In the genomic region with DNA sequence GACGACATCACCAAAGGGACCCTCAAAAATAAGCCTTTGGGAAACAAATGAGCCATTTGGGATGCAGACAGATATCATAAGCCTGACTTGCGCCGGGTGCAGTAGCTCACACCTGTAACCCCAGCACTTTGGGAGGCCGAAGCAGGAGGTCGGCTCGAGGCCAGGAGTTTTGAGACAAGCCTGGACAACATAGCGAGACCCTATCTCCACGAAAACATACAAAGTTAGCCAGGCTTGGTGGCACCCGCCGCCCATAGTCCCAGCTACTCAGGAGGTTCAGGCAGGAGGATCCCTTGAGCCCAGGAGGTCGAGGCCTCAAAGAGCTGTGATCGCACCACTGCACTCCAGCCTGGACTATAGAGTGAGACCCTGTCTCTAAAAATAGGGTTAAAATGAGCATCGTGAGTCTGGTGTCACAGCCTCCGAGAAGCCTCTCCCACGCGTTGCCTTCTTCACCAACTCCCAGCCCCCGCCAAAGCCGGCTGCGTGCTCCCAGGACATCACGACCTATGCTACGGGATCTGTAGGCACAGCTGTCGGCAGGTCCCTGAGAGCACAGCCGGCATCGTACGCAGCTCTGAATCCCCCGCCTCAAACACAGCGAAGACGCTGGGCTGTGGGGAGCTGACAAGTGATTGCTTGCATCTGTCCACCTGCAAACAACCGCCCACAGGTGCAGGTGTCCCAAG, we compare ENCODE assay signal across 1 cellular context.
TF ChIP-seq lines count a peak whose summit lies in the region.

No MANE protein-coding gene starts in this region.

TF ChIP-seq in IMR-90, 13 proteins besides CTCF, POLR2A, EP300 and RAD21 (continued from another document):
- TF ChIP-seq, protein P1, sequence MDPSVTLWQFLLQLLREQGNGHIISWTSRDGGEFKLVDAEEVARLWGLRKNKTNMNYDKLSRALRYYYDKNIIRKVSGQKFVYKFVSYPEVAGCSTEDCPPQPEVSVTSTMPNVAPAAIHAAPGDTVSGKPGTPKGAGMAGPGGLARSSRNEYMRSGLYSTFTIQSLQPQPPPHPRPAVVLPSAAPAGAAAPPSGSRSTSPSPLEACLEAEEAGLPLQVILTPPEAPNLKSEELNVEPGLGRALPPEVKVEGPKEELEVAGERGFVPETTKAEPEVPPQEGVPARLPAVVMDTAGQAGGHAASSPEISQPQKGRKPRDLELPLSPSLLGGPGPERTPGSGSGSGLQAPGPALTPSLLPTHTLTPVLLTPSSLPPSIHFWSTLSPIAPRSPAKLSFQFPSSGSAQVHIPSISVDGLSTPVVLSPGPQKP (IDR thresholded peaks at IDR 0.05; ENCODE audit: borderline replicate concordance, low read depth, low read length), result no peak
- TF ChIP-seq MXI1 (IDR thresholded peaks at IDR 0.05; ENCODE audit: borderline replicate concordance, low read depth, low read length) (no peak), FOS (IDR thresholded peaks at IDR 0.05; ENCODE audit: low read depth, low read length) (no peak), RCOR1 (IDR thresholded peaks at IDR 0.05; ENCODE audit: insufficient replicate concordance, low read length) (no peak), SMC3 (IDR thresholded peaks at IDR 0.05; ENCODE audit: low read depth, low read length) (no peak), MAZ (IDR thresholded peaks at IDR 0.05; ENCODE audit: borderline replicate concordance, low read depth, low read length) (no peak), BHLHE40 (IDR thresholded peaks at IDR 0.05; ENCODE audit: low read depth, low read length) (no peak)
